ENCODE assay signal across 8 cellular contexts in genomic region chr12:50211392-50212070, GRCh38. TPM values are rescaled to one million over a fixed set of nuclear protein-coding genes. Genes with fewer than 3 reads are reported as not detected.
A peak's percentile ranks its signal among the peaks of the same experiment; 100 is the strongest.
DNase-seq lines count a peak whose midpoint lies in the region; ATAC-seq and TF ChIP-seq lines count a peak whose summit lies in the region.

No MANE protein-coding gene starts in this region.

- peak overlapping the region; percentile 59 for H4K8ac ChIP-seq in mesenchymal stem cell (ENCODE audit: low read length)

- H3K79me2 ChIP-seq in mammary epithelial cell (ENCODE audit: insufficient read depth, low read length) = peaks cover 97% of the 10 kb centered on the region

- no peak overlapping the region for H4K91ac ChIP-seq in mesenchymal stem cell (ENCODE audit: low read length)

- H2AK5ac ChIP-seq in mesenchymal stem cell (ENCODE audit: low read length, severe bottlenecking) = peak overlapping the region; percentile 3

- H3K9ac ChIP-seq in mammary epithelial cell (ENCODE audit: insufficient read depth, low read length) (no peak overlapping the region), mesenchymal stem cell (ENCODE audit: low read length) (peak overlapping the region; percentile 78)

- TF ChIP-seq CTCF in mammary epithelial cell (conservative IDR thresholded peaks at IDR 0.05 in 1 of 2, IDR thresholded peaks at IDR 0.05 in 1 of 2; ENCODE audit: extremely low read depth in 1 of 2, insufficient read depth in 1 of 2, low read depth in 1 of 2, low read length in 2 of 2) (no peak), vagina (IDR thresholded peaks at IDR 0.05) (no peak)

- in situ Hi-C loops in mammary epithelial cell (cut with MboI; ENCODE audit: low sequenced_read_pairs in 2 of 2) = loop anchor here in 1 of 2 donors (25.0 kb wide), 2 partner anchors 101 to 201 kb away; partner anchors contain the start of gene LARP4

- H3K36me3 ChIP-seq in mammary epithelial cell (ENCODE audit: insufficient read depth, low read length) = peaks cover 17% of the 10 kb centered on the region
- peaks cover 0 to 74% of the 10 kb centered on the region in 2 experiments for H3K36me3 ChIP-seq in mesenchymal stem cell (ENCODE audit: control insufficient read depth in 1 of 2, insufficient read depth in 2 of 2, low read depth in 1 of 2, low read length in 2 of 2)
- H3K36me3 ChIP-seq in vagina = no peaks in the 10 kb centered on the region

- H3K14ac ChIP-seq in mesenchymal stem cell (ENCODE audit: low read length in 2 of 2) = no peak overlapping the region

- H3K23ac ChIP-seq in mesenchymal stem cell (ENCODE audit: low read length in 2 of 2) = no peak overlapping the region

- ATAC-seq in GM21515 (IDR thresholded peaks at IDR 0.05; ENCODE audit: unreplicated experiment) = no peak

- no peak overlapping the region for H2BK12ac ChIP-seq in mesenchymal stem cell (ENCODE audit: low read length in 2 of 2)

- intact Hi-C loops in mammary epithelial cell (cut with micrococcal nuclease) (no loop called here), vagina (cut with DNase I) (no loop called here)

- dilution Hi-C loops in mammary epithelial cell (cut with HindIII; ENCODE audit: low sequenced_read_pairs) = no loop called here

- H3K4me1 ChIP-seq in mammary epithelial cell (ENCODE audit: insufficient read depth, low read length) (peaks cover 49% of the 10 kb centered on the region), mesenchymal stem cell (ENCODE audit: control insufficient read depth, insufficient read depth, low read depth, low read length) (peaks cover 2% of the 10 kb centered on the region), vagina (peaks cover 47% of the 10 kb centered on the region)

- H2AFZ ChIP-seq in mammary epithelial cell (ENCODE audit: low read depth, low read length) (no peak overlapping the region), mesenchymal stem cell (ENCODE audit: low read depth, low read length) (no peak overlapping the region)

- DNase-seq in stimulated activated CD4-positive, alpha-beta T cell treated with anti-CD3 and anti-CD28 coated beads, Interleukin-4, amount 100 ng/mL, for 24 hours = peak; percentile 14
- no peak for DNase-seq in stimulated activated CD4-positive, alpha-beta T cell treated with anti-CD3 and anti-CD28 coated beads, Interleukin-1b, Interleukin-23, amount 100 ng/mL, for 48 hours
- DNase-seq in mammary epithelial cell (no peak), mesenchymal stem cell (peak; percentile 74), vagina (ENCODE audit: extremely low spot score in 2 of 2) (no peak), erythroblast (lab: John Stamatoyannopoulos, UW) (no peak), NCI-H128 (lab: John Stamatoyannopoulos, UW; ENCODE audit: unreplicated experiment) (no peak)

- H3K9me3 ChIP-seq in mammary epithelial cell (replicated peaks; ENCODE audit: insufficient read depth, low read length) (no peaks in the 10 kb centered on the region), mesenchymal stem cell (ENCODE audit: control insufficient read depth, low read length) (no peaks in the 10 kb centered on the region), vagina (no peaks in the 10 kb centered on the region)

- CTCF ChIA-PET in mammary epithelial cell (lab: Charles Lee; ENCODE audit: low non-redundant PET) = no interaction called here

- H3K27ac ChIP-seq in mammary epithelial cell (ENCODE audit: insufficient read depth, low read depth, low read length) = peak overlapping the region; percentile 57
- H3K27ac ChIP-seq in mesenchymal stem cell (ENCODE audit: low read length, poor library complexity, severe bottlenecking) = peak overlapping the region; percentile 15
- H3K27ac ChIP-seq in vagina = peak overlapping the region; percentile 37

- H3K27me3 ChIP-seq in mammary epithelial cell (ENCODE audit: insufficient read depth, low read length) (no peaks in the 10 kb centered on the region), mesenchymal stem cell (ENCODE audit: control insufficient read depth in 1 of 2, insufficient read depth in 1 of 2, low read length in 2 of 2) (no peaks in the 10 kb centered on the region), vagina (no peaks in the 10 kb centered on the region)

- H2BK120ac ChIP-seq in mesenchymal stem cell (ENCODE audit: low read depth, low read length) = peak overlapping the region; percentile 42

- H3K79me1 ChIP-seq in mesenchymal stem cell (replicated peaks; ENCODE audit: low read length, poor library complexity, severe bottlenecking) = peaks cover 5% of the 10 kb centered on the region

- H3K4me2 ChIP-seq in mammary epithelial cell (ENCODE audit: insufficient read depth, low read depth, low read length) (peak overlapping the region; percentile 55), mesenchymal stem cell (ENCODE audit: low read length, poor library complexity, severe bottlenecking) (no peak overlapping the region)

- H3K4ac ChIP-seq in mesenchymal stem cell (ENCODE audit: low read depth in 1 of 2, low read length in 2 of 2) = peak overlapping the region in 1 of 2 experiments; percentile 72

- TF ChIP-seq POLR2A in vagina (IDR thresholded peaks at IDR 0.05) = no peak
- TF ChIP-seq POLR2A in erythroblast (IDR thresholded peaks at IDR 0.05; ENCODE audit: low read length) = no peak

- WGBS in mammary epithelial cell (ENCODE audit: low coverage, missing lambda C conversion rate) = 71% methylated on average over 6 of the region's 6 CpGs
- 27% methylated on average over 3 of the region's 6 CpGs for WGBS in mesenchymal stem cell

- BruUV-seq in mammary epithelial cell (replicated peaks; lab: Mats Ljungman, UMichigan) = no TSS peak

- no peak overlapping the region for H2BK5ac ChIP-seq in mesenchymal stem cell (ENCODE audit: low read depth, low read length, poor library complexity, severe bottlenecking)

- no peak overlapping the region for H2BK15ac ChIP-seq in mesenchymal stem cell (ENCODE audit: low read depth, poor library complexity, severe bottlenecking)

- no peaks in the 10 kb centered on the region for H4K20me1 ChIP-seq in mammary epithelial cell (ENCODE audit: insufficient read depth, low read length)

- peak overlapping the region in 1 of 2 experiments; percentile 19 for H3K18ac ChIP-seq in mesenchymal stem cell (ENCODE audit: low read depth in 1 of 2, low read length in 2 of 2)

- H3K4me3 ChIP-seq in mammary epithelial cell (replicated peaks in 1 of 3; ENCODE audit: insufficient read depth in 1 of 3, low read depth in 2 of 3, low read length in 3 of 3) (no peak overlapping the region), mesenchymal stem cell (ENCODE audit: insufficient read depth in 1 of 2, low read depth in 1 of 2, low read length in 2 of 2) (no peak overlapping the region), vagina (no peak overlapping the region)

RNA-seq across cellular contexts. Expression of gene CERS5, which starts 44.4 kb away (rescaled TPM):
- total RNA-seq in mammary epithelial cell (10 to 100 TPM; 29.2 to 65.7 TPM), vagina (45.2 TPM)
- polyA plus RNA-seq in mammary epithelial cell = 43.5 TPM
- polyA minus RNA-seq in mammary epithelial cell = 187 TPM
- 41.5 TPM for polyA plus RNA-seq in mesenchymal stem cell (2013, experiment 1 of 2)
- 44.3 TPM for polyA plus RNA-seq in mesenchymal stem cell (2013, experiment 2 of 2)

Comparison
In these comparisons a context has a peak if more than half of its experiments do, and no peak if none do; other contexts are left out.
1. DNase-seq: peak in stimulated activated CD4-positive, alpha-beta T cell treated with anti-CD3 and anti-CD28 coated beads, Interleukin-4, amount 100 ng/mL, for 24 hours (single experiment) and mesenchymal stem cell (single experiment); none in stimulated activated CD4-positive, alpha-beta T cell treated with anti-CD3 and anti-CD28 coated beads, Interleukin-1b, Interleukin-23, amount 100 ng/mL, for 48 hours (single experiment), mammary epithelial cell (single experiment), vagina (0 of 2), erythroblast (0 of 2) and NCI-H128 (single experiment).
2. Peak in every context shown above with its lines, with median percentiles within 50 percentile points of each other: H3K27ac ChIP-seq.